19 cellular contexts compared by ENCODE assay signal in the genomic region with DNA sequence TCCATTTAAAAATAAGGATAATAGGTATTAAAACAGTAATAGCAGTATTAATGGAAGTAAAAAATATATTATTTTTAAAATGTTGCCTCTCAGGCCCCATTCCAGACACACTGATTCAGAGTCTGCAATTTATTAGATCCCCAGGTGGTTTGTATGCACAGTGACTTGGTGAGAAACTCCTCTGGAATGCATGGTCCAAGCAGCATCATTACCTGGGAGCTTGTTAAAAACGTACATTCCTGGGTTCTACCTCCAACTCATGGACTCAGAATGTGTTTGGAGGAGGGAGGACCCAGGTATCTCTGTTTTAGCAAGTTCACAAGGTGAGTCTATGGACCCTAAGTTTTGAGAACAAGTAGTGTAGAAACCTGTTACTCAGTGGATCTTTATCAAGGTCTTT.
DNase-seq lines count a peak whose midpoint lies in the region; ATAC-seq and TF ChIP-seq lines count a peak whose summit lies in the region.
"Had no signal": no experiment of that assay in that cellular context is flagged by ENCODE, and none has a peak within 500 bp of the region (broad histone marks: within the 10 kb centered on the region; RNA-seq: fewer than 3 reads in every experiment).

No MANE protein-coding gene starts in this region.

- in situ Hi-C loops in Panc1 (cut with HindIII; ENCODE audit: low pct_unique_long_range_greater_than_20kb, low sequenced_read_pairs) = no loop called here

- H3K79me1 ChIP-seq in mesendoderm (ENCODE audit: low read length) = no peaks in the 10 kb centered on the region

- H3K36me3 ChIP-seq in Panc1 (ENCODE audit: control insufficient read depth, insufficient read depth, low read length) (no peaks in the 10 kb centered on the region), mesendoderm (ENCODE audit: control insufficient read depth, insufficient read depth, low read length) (no peaks in the 10 kb centered on the region)
- H3K36me3 ChIP-seq: brain microvascular endothelial cell, left ventricle myocardium inferior had no signal

- no peaks in the 10 kb centered on the region for H3K27me3 ChIP-seq in Panc1 (ENCODE audit: control insufficient read depth, insufficient read depth, low read length)
- H3K27me3 ChIP-seq in mesendoderm (ENCODE audit: insufficient read depth, low read length, poor library complexity) = no peaks in the 10 kb centered on the region
- H3K27me3 ChIP-seq: brain microvascular endothelial cell had no signal

- CTCF ChIA-PET in Panc1 (lab: Charles Lee) = no interaction called here

- peak; percentile 69; the same call in 1 of the 2 replicates for ATAC-seq in Panc1
- no peak for ATAC-seq in GM19395 (IDR thresholded peaks at IDR 0.05; ENCODE audit: unreplicated experiment)
- no peak for ATAC-seq in HG03139 (IDR thresholded peaks at IDR 0.05; ENCODE audit: unreplicated experiment)
- ATAC-seq in GM21515 (IDR thresholded peaks at IDR 0.05; ENCODE audit: unreplicated experiment) = no peak
- ATAC-seq: stimulated activated naive B cell treated with anti-CD40 and anti-IgM and Interleukin-4, amounts not matched to agents 10 μg/mL and 1 μg/mL and 100 μg/mL, for 72 hours had no signal

- TF ChIP-seq CTCF in Panc1 (IDR thresholded peaks at IDR 0.05) (no peak), epithelial cell of proximal tubule (conservative IDR thresholded peaks at IDR 0.05; ENCODE audit: low read depth, low read length) (no peak)

- no peak overlapping the region for H2BK15ac ChIP-seq in mesendoderm (replicated peaks; ENCODE audit: low read depth)

- no peak overlapping the region for H3K4me2 ChIP-seq in mesendoderm (ENCODE audit: low read length)

- H3K27ac ChIP-seq in Panc1 (ENCODE audit: low read length) = no peak overlapping the region
- H3K27ac ChIP-seq in mesendoderm (ENCODE audit: low read depth, low read length) = no peak overlapping the region
- H3K27ac ChIP-seq: brain microvascular endothelial cell, left ventricle myocardium inferior, VCaP had no signal

- no peak overlapping the region for H3K56ac ChIP-seq in mesendoderm (ENCODE audit: low read length)

- DNase-seq in GM04504 (ENCODE audit: low read depth) (peak; percentile 7), Panc1 (ENCODE audit: low read depth, low spot score) (no peak), epithelial cell of proximal tubule (ENCODE audit: low read depth) (peak; percentile 37), mesendoderm (peak; percentile 32), GDM1 (lab: John Stamatoyannopoulos, UW) (no peak)
- DNase-seq: activated CD4-positive, alpha-beta T cell treated with anti-CD3 and anti-CD28 coated beads, Interleukin-2, amount 50 U/mL, for 1 hour; brain microvascular endothelial cell; CD4-positive, alpha-beta memory T cell; left ventricle myocardium inferior; MM.1S; NCI-H1436; NCI-H526; nephron progenitor cell; posterior cingulate gyrus; stimulated activated naive B cell treated with anti-CD40 and anti-IgM and Interleukin-4, amounts not matched to agents 10 μg/mL and 1 μg/mL and 100 μg/mL, for 72 hours had no signal

- no CpG with 5 or more reads among the region's 1 CpG for WGBS in mesendoderm (ENCODE audit: extremely low coverage, insufficient coverage, low lambda C conversion rate)

- no peak overlapping the region for H2AK5ac ChIP-seq in mesendoderm (ENCODE audit: low read length)

- H3K79me2 ChIP-seq in mesendoderm (ENCODE audit: control insufficient read depth, insufficient read depth, low read length) = no peaks in the 10 kb centered on the region

- H3K4me3 ChIP-seq in Panc1 (ENCODE audit: low read depth in 2 of 2, low read length in 2 of 2) = no peak overlapping the region
- no peak overlapping the region for H3K4me3 ChIP-seq in epithelial cell of proximal tubule (ENCODE audit: low read depth, low read length)
- H3K4me3 ChIP-seq in mesendoderm (ENCODE audit: low read length) = no peak overlapping the region
- H3K4me3 ChIP-seq: left ventricle myocardium inferior had no signal

- H3K4ac ChIP-seq in mesendoderm (ENCODE audit: low read depth, low read length) = no peak overlapping the region

- H4K8ac ChIP-seq in mesendoderm (ENCODE audit: low read depth, low read length) = no peak overlapping the region

- no TSS peak for BruUV-seq in Panc1 (replicated peaks; lab: Mats Ljungman, UMichigan)

- H3K4me1 ChIP-seq in Panc1 (ENCODE audit: control insufficient read depth, insufficient read depth, low read length) (no peaks in the 10 kb centered on the region), mesendoderm (ENCODE audit: control insufficient read depth, low read depth, low read length) (no peaks in the 10 kb centered on the region)
- H3K4me1 ChIP-seq: left ventricle myocardium inferior had no signal

- H3K23ac ChIP-seq in mesendoderm (ENCODE audit: low read length) = no peak overlapping the region

- H3K18ac ChIP-seq in mesendoderm (ENCODE audit: low read length) = no peak overlapping the region

- H2BK5ac ChIP-seq in mesendoderm (ENCODE audit: low read length) = no peak overlapping the region

- POLR2A ChIA-PET in Panc1 (lab: Charles Lee) = no interaction called here

- no peak overlapping the region for H3K9ac ChIP-seq in mesendoderm (ENCODE audit: low read length)

- H2BK120ac ChIP-seq in mesendoderm (ENCODE audit: low read depth, low read length) = no peak overlapping the region

- H3K9me3 ChIP-seq in Panc1 (ENCODE audit: control insufficient read depth, insufficient read depth, low read depth, low read length) = no peaks in the 10 kb centered on the region
- H3K9me3 ChIP-seq: left ventricle myocardium inferior had no signal

- intact Hi-C loops in Panc1 (cut with micrococcal nuclease; ENCODE audit: unreplicated experiment) = no loop called here

- H4K5ac ChIP-seq in mesendoderm (ENCODE audit: low read length) = no peak overlapping the region

Comparison
In these comparisons a context has a peak if more than half of its experiments do, and no peak if none do; other contexts are left out.
1. DNase-seq: peak in GM04504 (single experiment), epithelial cell of proximal tubule (single experiment) and mesendoderm (single experiment); none in Panc1 (single experiment) and GDM1 (single experiment).